1 cellular context compared by ENCODE assay signal in the genomic region with DNA sequence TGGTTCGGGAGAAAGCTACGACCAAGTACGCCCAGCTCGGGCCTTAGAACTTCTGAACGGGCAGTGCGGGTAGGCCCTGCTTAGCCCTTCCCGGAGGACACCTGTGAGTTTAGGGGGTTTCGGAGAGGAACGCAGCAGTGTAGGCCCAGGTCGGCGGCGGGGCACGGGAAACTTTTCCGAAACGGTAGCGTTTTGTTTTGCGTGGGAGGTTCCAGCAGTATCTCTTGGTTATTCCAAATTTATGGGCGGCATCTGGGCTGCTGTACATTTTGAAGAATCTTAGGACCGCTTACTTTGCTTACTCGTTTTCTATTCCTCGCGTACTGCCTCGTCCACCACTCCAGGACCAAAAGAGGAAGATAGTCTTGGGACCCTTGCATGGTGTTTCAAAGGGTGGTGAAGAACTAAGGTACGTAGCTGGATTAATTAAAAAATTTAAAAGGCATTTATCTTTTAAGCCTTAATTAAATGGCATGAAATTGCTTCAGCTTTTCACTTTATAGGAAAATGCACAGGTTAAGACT.
TF ChIP-seq lines count a peak whose summit lies in the region.

No MANE protein-coding gene starts in this region.

TF ChIP-seq in HepG2, 621 proteins besides CTCF, POLR2A, EP300 and RAD21 (continued from another document and continues in another):
- TF ChIP-seq, protein P1, sequence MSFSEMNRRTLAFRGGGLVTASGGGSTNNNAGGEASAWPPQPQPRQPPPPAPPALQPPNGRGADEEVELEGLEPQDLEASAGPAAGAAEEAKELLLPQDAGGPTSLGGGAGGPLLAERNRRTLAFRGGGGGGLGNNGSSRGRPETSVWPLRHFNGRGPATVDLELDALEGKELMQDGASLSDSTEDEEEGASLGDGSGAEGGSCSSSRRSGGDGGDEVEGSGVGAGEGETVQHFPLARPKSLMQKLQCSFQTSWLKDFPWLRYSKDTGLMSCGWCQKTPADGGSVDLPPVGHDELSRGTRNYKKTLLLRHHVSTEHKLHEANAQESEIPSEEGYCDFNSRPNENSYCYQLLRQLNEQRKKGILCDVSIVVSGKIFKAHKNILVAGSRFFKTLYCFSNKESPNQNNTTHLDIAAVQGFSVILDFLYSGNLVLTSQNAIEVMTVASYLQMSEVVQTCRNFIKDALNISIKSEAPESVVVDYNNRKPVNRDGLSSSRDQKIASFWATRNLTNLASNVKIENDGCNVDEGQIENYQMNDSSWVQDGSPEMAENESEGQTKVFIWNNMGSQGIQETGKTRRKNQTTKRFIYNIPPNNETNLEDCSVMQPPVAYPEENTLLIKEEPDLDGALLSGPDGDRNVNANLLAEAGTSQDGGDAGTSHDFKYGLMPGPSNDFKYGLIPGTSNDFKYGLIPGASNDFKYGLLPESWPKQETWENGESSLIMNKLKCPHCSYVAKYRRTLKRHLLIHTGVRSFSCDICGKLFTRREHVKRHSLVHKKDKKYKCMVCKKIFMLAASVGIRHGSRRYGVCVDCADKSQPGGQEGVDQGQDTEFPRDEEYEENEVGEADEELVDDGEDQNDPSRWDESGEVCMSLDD (CRISPR knock-in tag; IDR thresholded peaks at IDR 0.05; ENCODE audit: borderline replicate concordance) = 0 out of 2 replicates have a peak, but pooled peaks have one; percentile 30
- 0 out of 2 replicates have a peak, but pooled peaks have one; percentile 49 for TF ChIP-seq CBX5 (CRISPR knock-in tag; IDR thresholded peaks at IDR 0.05; ENCODE audit: borderline replicate concordance)
- TF ChIP-seq ZNF556 (CRISPR knock-in tag; IDR thresholded peaks at IDR 0.05; ENCODE audit: borderline replicate concordance) = no peak; the same call in 1 of the 2 replicates
- peak; percentile 47; the same call in 1 of the 2 replicates for TF ChIP-seq ARNT2 (CRISPR knock-in tag; IDR thresholded peaks at IDR 0.05; ENCODE audit: low read depth)
- 0 out of 2 replicates have a peak, but pooled peaks have one; percentile 15 for TF ChIP-seq MED13 (CRISPR knock-in tag; IDR thresholded peaks at IDR 0.05)
- TF ChIP-seq NKX3-1 (CRISPR knock-in tag; IDR thresholded peaks at IDR 0.05) = 0 out of 2 replicates have a peak, but pooled peaks have one; percentile 66
- no peak for TF ChIP-seq ZNF546 (CRISPR knock-in tag; conservative IDR thresholded peaks at IDR 0.05)
- TF ChIP-seq HDAC1 (CRISPR knock-in tag; IDR thresholded peaks at IDR 0.05) = peak; percentile 48; the same call in 1 of the 2 replicates
- TF ChIP-seq ZNF709 (CRISPR knock-in tag; IDR thresholded peaks at IDR 0.05) = no peak
- TF ChIP-seq ZNF460 (CRISPR knock-in tag; IDR thresholded peaks at IDR 0.05; ENCODE audit: borderline replicate concordance) = no peak
- peak; percentile 12 for TF ChIP-seq ZNF501 (CRISPR knock-in tag; IDR thresholded peaks at IDR 0.05)
- TF ChIP-seq ZNF160 (CRISPR knock-in tag; IDR thresholded peaks at IDR 0.05) = no peak
- TF ChIP-seq PHF8 (CRISPR knock-in tag; IDR thresholded peaks at IDR 0.05) = peak; percentile 98; the same call in 1 of the 2 replicates
- no peak for TF ChIP-seq ZNF20 (CRISPR knock-in tag; IDR thresholded peaks at IDR 0.05)
- no peak; the same call in 1 of the 2 replicates for TF ChIP-seq LCORL (IDR thresholded peaks at IDR 0.05)
- TF ChIP-seq LCORL (CRISPR knock-in tag; IDR thresholded peaks at IDR 0.05) = no peak; the same call in 1 of the 2 replicates
- TF ChIP-seq CBFB (CRISPR knock-in tag; IDR thresholded peaks at IDR 0.05) = no peak
- TF ChIP-seq, protein P2, sequence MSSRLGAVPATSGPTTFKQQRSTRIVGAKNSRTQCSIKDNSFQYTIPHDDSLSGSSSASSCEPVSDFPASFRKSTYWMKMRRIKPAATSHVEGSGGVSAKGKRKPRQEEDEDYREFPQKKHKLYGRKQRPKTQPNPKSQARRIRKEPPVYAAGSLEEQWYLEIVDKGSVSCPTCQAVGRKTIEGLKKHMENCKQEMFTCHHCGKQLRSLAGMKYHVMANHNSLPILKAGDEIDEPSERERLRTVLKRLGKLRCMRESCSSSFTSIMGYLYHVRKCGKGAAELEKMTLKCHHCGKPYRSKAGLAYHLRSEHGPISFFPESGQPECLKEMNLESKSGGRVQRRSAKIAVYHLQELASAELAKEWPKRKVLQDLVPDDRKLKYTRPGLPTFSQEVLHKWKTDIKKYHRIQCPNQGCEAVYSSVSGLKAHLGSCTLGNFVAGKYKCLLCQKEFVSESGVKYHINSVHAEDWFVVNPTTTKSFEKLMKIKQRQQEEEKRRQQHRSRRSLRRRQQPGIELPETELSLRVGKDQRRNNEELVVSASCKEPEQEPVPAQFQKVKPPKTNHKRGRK (CRISPR knock-in tag; IDR thresholded peaks at IDR 0.05) = no peak
- TF ChIP-seq ZNF383 (CRISPR knock-in tag; IDR thresholded peaks at IDR 0.05; ENCODE audit: borderline replicate concordance) = no peak
- 0 out of 2 replicates have a peak, but pooled peaks have one; percentile 49 for TF ChIP-seq ZNF354B (CRISPR knock-in tag; IDR thresholded peaks at IDR 0.05)
- TF ChIP-seq, protein P3, sequence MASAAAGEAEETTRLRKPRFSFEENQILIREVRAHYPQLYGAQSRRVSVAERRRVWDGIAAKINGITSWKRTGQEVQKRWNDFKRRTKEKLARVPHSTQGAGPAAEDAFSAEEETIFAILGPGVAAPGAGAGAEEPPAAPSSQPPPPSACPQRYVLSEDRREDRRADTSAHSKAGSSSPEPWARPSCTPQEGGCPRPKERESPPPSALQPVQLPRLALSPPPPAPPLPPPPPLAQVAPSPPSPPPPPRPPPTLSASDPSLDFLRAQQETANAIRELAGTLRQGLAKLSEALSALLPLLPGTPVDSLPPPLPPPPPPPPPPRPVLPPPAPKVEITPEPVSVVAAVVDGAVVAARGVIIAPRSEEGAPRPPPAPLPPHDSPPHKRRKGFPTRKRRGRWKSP (CRISPR knock-in tag; IDR thresholded peaks at IDR 0.05) = no peak
- TF ChIP-seq ZNF615 (CRISPR knock-in tag; IDR thresholded peaks at IDR 0.05; ENCODE audit: borderline replicate concordance) = no peak
- TF ChIP-seq, protein P4, sequence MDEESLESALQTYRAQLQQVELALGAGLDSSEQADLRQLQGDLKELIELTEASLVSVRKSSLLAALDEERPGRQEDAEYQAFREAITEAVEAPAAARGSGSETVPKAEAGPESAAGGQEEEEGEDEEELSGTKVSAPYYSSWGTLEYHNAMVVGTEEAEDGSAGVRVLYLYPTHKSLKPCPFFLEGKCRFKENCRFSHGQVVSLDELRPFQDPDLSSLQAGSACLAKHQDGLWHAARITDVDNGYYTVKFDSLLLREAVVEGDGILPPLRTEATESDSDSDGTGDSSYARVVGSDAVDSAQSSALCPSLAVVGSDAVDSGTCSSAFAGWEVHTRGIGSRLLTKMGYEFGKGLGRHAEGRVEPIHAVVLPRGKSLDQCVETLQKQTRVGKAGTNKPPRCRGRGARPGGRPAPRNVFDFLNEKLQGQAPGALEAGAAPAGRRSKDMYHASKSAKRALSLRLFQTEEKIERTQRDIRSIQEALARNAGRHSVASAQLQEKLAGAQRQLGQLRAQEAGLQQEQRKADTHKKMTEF (CRISPR knock-in tag; IDR thresholded peaks at IDR 0.05) = peak; percentile 6; the same call in 1 of the 2 replicates
- TF ChIP-seq, protein P5, sequence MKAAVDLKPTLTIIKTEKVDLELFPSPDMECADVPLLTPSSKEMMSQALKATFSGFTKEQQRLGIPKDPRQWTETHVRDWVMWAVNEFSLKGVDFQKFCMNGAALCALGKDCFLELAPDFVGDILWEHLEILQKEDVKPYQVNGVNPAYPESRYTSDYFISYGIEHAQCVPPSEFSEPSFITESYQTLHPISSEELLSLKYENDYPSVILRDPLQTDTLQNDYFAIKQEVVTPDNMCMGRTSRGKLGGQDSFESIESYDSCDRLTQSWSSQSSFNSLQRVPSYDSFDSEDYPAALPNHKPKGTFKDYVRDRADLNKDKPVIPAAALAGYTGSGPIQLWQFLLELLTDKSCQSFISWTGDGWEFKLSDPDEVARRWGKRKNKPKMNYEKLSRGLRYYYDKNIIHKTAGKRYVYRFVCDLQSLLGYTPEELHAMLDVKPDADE (CRISPR knock-in tag; IDR thresholded peaks at IDR 0.05) = no peak
- TF ChIP-seq, protein P6, sequence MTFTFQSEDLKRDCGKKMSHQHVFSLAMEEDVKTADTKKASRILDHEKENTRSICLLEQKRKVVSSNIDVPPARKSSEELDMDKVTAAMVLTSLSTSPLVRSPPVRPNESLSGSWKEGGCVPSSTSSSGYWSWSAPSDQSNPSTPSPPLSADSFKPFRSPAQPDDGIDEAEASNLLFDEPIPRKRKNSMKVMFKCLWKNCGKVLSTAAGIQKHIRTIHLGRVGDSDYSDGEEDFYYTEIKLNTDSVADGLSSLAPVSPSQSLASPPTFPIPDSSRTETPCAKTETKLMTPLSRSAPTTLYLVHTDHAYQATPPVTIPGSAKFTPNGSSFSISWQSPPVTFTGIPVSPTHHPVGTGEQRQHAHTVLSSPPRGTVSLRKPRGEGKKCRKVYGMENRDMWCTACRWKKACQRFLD (CRISPR knock-in tag; IDR thresholded peaks at IDR 0.05; ENCODE audit: borderline replicate concordance) = 0 out of 2 replicates have a peak, but pooled peaks have one; percentile 39
- 0 out of 2 replicates have a peak, but pooled peaks have one; percentile 2 for TF ChIP-seq RFXAP (CRISPR knock-in tag; IDR thresholded peaks at IDR 0.05; ENCODE audit: borderline replicate concordance)
- no peak for TF ChIP-seq ZNF382 (CRISPR knock-in tag; IDR thresholded peaks at IDR 0.05; ENCODE audit: borderline replicate concordance)
- TF ChIP-seq PCBP2 (optimal IDR thresholded peaks at IDR 0.05; ENCODE audit: low read depth, low read length, poor library complexity, severe bottlenecking) = no peak
- peak; percentile 10; the same call in 1 of the 2 replicates for TF ChIP-seq ZNF331 (CRISPR knock-in tag; IDR thresholded peaks at IDR 0.05)
- TF ChIP-seq MTF1 (CRISPR knock-in tag; IDR thresholded peaks at IDR 0.05) = peak; percentile 53; the same call in 1 of the 2 replicates
- TF ChIP-seq FOXA3 (CRISPR knock-in tag; IDR thresholded peaks at IDR 0.05) = no peak
- TF ChIP-seq ELF3 (CRISPR knock-in tag; IDR thresholded peaks at IDR 0.05) = peak; percentile 44; the same call in 1 of the 2 replicates
- peak; percentile 61 for TF ChIP-seq AGO2 (optimal IDR thresholded peaks at IDR 0.05; ENCODE audit: low read depth, low read length)
- TF ChIP-seq NFE2 (CRISPR knock-in tag; IDR thresholded peaks at IDR 0.05) = no peak
- TF ChIP-seq, protein P7, sequence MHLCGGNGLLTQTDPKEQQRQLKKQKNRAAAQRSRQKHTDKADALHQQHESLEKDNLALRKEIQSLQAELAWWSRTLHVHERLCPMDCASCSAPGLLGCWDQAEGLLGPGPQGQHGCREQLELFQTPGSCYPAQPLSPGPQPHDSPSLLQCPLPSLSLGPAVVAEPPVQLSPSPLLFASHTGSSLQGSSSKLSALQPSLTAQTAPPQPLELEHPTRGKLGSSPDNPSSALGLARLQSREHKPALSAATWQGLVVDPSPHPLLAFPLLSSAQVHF (CRISPR knock-in tag; IDR thresholded peaks at IDR 0.05) = 0 out of 2 replicates have a peak, but pooled peaks have one; percentile 34
- TF ChIP-seq, protein P8, sequence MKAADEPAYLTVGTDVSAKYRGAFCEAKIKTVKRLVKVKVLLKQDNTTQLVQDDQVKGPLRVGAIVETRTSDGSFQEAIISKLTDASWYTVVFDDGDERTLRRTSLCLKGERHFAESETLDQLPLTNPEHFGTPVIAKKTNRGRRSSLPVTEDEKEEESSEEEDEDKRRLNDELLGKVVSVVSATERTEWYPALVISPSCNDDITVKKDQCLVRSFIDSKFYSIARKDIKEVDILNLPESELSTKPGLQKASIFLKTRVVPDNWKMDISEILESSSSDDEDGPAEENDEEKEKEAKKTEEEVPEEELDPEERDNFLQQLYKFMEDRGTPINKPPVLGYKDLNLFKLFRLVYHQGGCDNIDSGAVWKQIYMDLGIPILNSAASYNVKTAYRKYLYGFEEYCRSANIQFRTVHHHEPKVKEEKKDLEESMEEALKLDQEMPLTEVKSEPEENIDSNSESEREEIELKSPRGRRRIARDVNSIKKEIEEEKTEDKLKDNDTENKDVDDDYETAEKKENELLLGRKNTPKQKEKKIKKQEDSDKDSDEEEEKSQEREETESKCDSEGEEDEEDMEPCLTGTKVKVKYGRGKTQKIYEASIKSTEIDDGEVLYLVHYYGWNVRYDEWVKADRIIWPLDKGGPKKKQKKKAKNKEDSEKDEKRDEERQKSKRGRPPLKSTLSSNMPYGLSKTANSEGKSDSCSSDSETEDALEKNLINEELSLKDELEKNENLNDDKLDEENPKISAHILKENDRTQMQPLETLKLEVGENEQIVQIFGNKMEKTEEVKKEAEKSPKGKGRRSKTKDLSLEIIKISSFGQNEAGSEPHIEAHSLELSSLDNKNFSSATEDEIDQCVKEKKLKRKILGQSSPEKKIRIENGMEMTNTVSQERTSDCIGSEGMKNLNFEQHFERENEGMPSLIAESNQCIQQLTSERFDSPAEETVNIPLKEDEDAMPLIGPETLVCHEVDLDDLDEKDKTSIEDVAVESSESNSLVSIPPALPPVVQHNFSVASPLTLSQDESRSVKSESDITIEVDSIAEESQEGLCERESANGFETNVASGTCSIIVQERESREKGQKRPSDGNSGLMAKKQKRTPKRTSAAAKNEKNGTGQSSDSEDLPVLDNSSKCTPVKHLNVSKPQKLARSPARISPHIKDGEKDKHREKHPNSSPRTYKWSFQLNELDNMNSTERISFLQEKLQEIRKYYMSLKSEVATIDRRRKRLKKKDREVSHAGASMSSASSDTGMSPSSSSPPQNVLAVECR (CRISPR knock-in tag; IDR thresholded peaks at IDR 0.05; ENCODE audit: borderline replicate concordance) = peak; percentile 64; the same call in 1 of the 2 replicates
- no peak for TF ChIP-seq ZNF430 (CRISPR knock-in tag; IDR thresholded peaks at IDR 0.05)
- no peak for TF ChIP-seq HHEX (CRISPR knock-in tag; IDR thresholded peaks at IDR 0.05)
- 0 out of 2 replicates have a peak, but pooled peaks have one; percentile 9 for TF ChIP-seq U2AF2 (IDR thresholded peaks at IDR 0.05; ENCODE audit: low read depth, low read length)
- no peak for TF ChIP-seq U2AF1 (optimal IDR thresholded peaks at IDR 0.05; ENCODE audit: low read depth, low read length)
- TF ChIP-seq MEF2D (CRISPR knock-in tag; IDR thresholded peaks at IDR 0.05) = peak; percentile 51; the same call in 1 of the 2 replicates
- no peak for TF ChIP-seq PITX1 (CRISPR knock-in tag; IDR thresholded peaks at IDR 0.05)
- TF ChIP-seq ATF1 (CRISPR knock-in tag; IDR thresholded peaks at IDR 0.05) = no peak
- TF ChIP-seq, protein P9, sequence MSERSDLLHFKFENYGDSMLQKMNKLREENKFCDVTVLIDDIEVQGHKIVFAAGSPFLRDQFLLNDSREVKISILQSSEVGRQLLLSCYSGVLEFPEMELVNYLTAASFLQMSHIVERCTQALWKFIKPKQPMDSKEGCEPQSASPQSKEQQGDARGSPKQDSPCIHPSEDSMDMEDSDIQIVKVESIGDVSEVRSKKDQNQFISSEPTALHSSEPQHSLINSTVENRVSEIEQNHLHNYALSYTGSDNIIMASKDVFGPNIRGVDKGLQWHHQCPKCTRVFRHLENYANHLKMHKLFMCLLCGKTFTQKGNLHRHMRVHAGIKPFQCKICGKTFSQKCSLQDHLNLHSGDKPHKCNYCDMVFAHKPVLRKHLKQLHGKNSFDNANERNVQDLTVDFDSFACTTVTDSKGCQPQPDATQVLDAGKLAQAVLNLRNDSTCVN (CRISPR knock-in tag; IDR thresholded peaks at IDR 0.05; ENCODE audit: borderline replicate concordance) = 0 out of 2 replicates have a peak, but pooled peaks have one; percentile 41
- TF ChIP-seq SRY (CRISPR knock-in tag; IDR thresholded peaks at IDR 0.05) = peak; percentile 72; the same call in 1 of the 2 replicates
- peak; percentile 71; the same call in 1 of the 2 replicates for TF ChIP-seq DMAP1 (CRISPR knock-in tag; IDR thresholded peaks at IDR 0.05)
